1 cellular context compared by ENCODE assay signal in the genomic region with DNA sequence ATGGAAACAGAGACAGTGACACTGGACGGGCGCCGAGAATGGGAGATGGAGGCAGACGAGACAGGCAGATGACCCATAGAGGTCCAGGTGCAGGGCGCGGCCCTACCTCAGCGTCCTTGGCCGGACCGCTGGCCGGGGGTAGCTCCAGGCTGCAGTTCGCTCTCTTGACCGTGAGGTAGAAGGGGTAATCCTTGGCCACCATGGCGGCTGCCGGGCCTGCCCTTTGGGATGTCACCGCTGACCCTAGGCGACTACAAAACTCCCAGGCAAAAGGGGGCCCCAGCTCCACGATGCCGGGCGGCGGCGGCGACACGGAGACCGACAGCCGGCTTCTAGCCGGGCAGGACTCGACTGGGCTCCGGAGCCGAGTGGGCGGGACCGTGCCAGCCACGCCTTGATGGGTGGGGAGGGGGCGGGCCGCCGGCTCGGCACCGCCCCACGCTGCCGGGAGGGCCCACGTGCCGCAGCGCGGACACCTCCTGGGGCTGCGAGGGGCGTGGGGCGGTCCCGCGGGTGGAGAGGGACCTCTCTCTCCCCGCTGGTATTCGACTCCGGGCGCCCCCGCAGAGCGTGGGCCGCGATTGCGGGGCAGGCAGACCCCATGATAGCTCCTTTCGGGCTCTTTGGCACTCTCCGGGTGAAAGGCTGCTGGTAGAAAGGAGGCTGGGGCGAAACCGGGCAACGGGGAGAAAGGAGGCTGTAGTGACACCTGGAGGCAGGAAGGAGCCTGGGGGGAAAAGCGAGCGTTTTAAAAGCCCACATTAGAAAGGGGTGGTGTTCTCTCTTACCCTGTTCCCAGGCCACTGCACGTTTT.
TF ChIP-seq lines count a peak whose summit lies in the region.

Gene ARHGEF3, minus strand, starts transcription at position 353 of the 814 bp plus-strand sequence. Its CDS starts 151 bp downstream, at position 202.

TF ChIP-seq in HepG2, 621 proteins besides CTCF, POLR2A, EP300 and RAD21 (continued from another document and continues in another):
- TF ChIP-seq ZNF276 (CRISPR knock-in tag; IDR thresholded peaks at IDR 0.05; ENCODE audit: low read depth) (peak; percentile 58; the same call in 1 of the 2 replicates), PBX2 (CRISPR knock-in tag; IDR thresholded peaks at IDR 0.05) (no peak), RCOR2 (CRISPR knock-in tag; IDR thresholded peaks at IDR 0.05) (no peak), ZNF253 (CRISPR knock-in tag; IDR thresholded peaks at IDR 0.05; ENCODE audit: borderline replicate concordance) (no peak), ZNF784 (CRISPR knock-in tag; IDR thresholded peaks at IDR 0.05; ENCODE audit: borderline replicate concordance) (peak; percentile 81; the same call in 1 of the 2 replicates), ZNF350 (CRISPR knock-in tag; IDR thresholded peaks at IDR 0.05; ENCODE audit: borderline replicate concordance, low read depth) (peak; percentile 68; the same call in 1 of the 2 replicates), HBP1 (CRISPR knock-in tag; IDR thresholded peaks at IDR 0.05; ENCODE audit: low read depth) (no peak), ZNF282 (IDR thresholded peaks at IDR 0.05; ENCODE audit: partially characterized antibody) (no peak), ZBTB26 (CRISPR knock-in tag; IDR thresholded peaks at IDR 0.05; ENCODE audit: borderline replicate concordance) (no peak; the same call in 1 of the 2 replicates), ZNF460 (CRISPR knock-in tag; IDR thresholded peaks at IDR 0.05; ENCODE audit: borderline replicate concordance) (no peak), ZNF678 (CRISPR knock-in tag; IDR thresholded peaks at IDR 0.05) (no peak), CEBPB (IDR thresholded peaks at IDR 0.05; ENCODE audit: borderline replicate concordance, low read depth, low read length) (no peak), TRIM24 (CRISPR knock-in tag; IDR thresholded peaks at IDR 0.05) (no peak), PITX1 (CRISPR knock-in tag; IDR thresholded peaks at IDR 0.05) (no peak; the same call in 1 of the 2 replicates), TEF (CRISPR knock-in tag; IDR thresholded peaks at IDR 0.05) (no peak), ZNF264 (CRISPR knock-in tag; IDR thresholded peaks at IDR 0.05) (no peak), ZNF260 (CRISPR knock-in tag; IDR thresholded peaks at IDR 0.05; ENCODE audit: borderline replicate concordance, low read depth) (no peak), ZNF431 (CRISPR knock-in tag; IDR thresholded peaks at IDR 0.05; ENCODE audit: borderline replicate concordance, low read depth) (0 out of 2 replicates have a peak, but pooled peaks have one; percentile 10), ZNF44 (CRISPR knock-in tag; IDR thresholded peaks at IDR 0.05) (no peak), RNF219 (CRISPR knock-in tag; IDR thresholded peaks at IDR 0.05) (no peak; the same call in 1 of the 2 replicates), NFRKB (IDR thresholded peaks at IDR 0.05) (no peak), MEIS1 (CRISPR knock-in tag; IDR thresholded peaks at IDR 0.05; ENCODE audit: borderline replicate concordance) (no peak), MIXL1 (CRISPR knock-in tag; IDR thresholded peaks at IDR 0.05) (no peak), NFIC (IDR thresholded peaks at IDR 0.05; ENCODE audit: low read length) (no peak), ZBTB49 (CRISPR knock-in tag; IDR thresholded peaks at IDR 0.05; ENCODE audit: borderline replicate concordance) (no peak), DR1 (CRISPR knock-in tag; IDR thresholded peaks at IDR 0.05) (no peak), CCDC6 (CRISPR knock-in tag; IDR thresholded peaks at IDR 0.05) (peak; percentile 54), ZEB1 (IDR thresholded peaks at IDR 0.05; ENCODE audit: insufficient replicate concordance, low read depth) (no peak), RFX1 (IDR thresholded peaks at IDR 0.05) (no peak), MZF1 (CRISPR knock-in tag; IDR thresholded peaks at IDR 0.05; ENCODE audit: borderline replicate concordance) (no peak), PRDM4 (CRISPR knock-in tag; IDR thresholded peaks at IDR 0.05; ENCODE audit: borderline replicate concordance) (no peak), ZNF224 (CRISPR knock-in tag; IDR thresholded peaks at IDR 0.05) (0 out of 2 replicates have a peak, but pooled peaks have one; percentile 7), TCF7 (IDR thresholded peaks at IDR 0.05; ENCODE audit: low read depth) (no peak)
- TF ChIP-seq, protein P1, sequence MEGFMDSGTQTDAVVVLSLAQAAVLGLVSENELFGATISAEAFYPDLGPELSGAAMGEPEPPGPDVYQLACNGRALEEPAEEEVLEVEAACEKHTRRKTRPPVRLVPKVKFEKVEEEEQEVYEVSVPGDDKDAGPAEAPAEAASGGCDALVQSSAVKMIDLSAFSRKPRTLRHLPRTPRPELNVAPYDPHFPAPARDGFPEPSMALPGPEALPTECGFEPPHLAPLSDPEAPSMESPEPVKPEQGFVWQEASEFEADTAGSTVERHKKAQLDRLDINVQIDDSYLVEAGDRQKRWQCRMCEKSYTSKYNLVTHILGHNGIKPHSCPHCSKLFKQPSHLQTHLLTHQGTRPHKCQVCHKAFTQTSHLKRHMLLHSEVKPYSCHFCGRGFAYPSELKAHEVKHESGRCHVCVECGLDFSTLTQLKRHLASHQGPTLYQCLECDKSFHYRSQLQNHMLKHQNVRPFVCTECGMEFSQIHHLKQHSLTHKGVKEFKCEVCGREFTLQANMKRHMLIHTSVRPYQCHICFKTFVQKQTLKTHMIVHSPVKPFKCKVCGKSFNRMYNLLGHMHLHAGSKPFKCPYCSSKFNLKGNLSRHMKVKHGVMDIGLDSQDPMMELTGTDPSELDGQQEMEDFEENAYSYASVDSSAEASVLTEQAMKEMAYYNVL (CRISPR knock-in tag; IDR thresholded peaks at IDR 0.05; ENCODE audit: borderline replicate concordance), result 0 out of 2 replicates have a peak, but pooled peaks have one; percentile 44
- TF ChIP-seq, protein P2, sequence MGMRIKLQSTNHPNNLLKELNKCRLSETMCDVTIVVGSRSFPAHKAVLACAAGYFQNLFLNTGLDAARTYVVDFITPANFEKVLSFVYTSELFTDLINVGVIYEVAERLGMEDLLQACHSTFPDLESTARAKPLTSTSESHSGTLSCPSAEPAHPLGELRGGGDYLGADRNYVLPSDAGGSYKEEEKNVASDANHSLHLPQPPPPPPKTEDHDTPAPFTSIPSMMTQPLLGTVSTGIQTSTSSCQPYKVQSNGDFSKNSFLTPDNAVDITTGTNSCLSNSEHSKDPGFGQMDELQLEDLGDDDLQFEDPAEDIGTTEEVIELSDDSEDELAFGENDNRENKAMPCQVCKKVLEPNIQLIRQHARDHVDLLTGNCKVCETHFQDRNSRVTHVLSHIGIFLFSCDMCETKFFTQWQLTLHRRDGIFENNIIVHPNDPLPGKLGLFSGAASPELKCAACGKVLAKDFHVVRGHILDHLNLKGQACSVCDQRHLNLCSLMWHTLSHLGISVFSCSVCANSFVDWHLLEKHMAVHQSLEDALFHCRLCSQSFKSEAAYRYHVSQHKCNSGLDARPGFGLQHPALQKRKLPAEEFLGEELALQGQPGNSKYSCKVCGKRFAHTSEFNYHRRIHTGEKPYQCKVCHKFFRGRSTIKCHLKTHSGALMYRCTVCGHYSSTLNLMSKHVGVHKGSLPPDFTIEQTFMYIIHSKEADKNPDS (CRISPR knock-in tag; IDR thresholded peaks at IDR 0.05), result no peak
